ENCODE assay signal across 2 cellular contexts in the genomic region with DNA sequence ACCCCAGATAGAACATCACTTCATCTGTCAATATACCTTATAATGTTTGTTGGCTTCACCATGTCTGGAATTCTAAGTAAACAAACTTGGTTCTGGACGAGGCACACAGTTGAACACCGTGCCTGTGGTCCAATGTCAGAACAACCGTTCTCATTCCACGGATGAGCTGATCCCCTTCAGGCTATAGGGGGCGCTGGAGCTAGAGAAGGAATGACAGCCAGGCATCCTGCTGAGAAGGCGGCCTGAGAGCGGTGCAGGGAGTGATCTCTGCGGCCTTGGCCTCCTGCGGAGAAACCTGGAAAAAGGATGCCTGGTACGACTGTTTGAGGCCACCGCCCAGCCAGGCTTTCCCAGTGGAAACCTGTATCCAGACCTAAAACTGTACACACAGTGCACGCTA.
TF ChIP-seq lines count a peak whose summit lies in the region.

No MANE protein-coding gene starts in this region.

TF ChIP-seq in SK-N-SH, 30 proteins besides CTCF, POLR2A, EP300 and RAD21 (continued from another document):
- TF ChIP-seq USF1 (IDR thresholded peaks at IDR 0.05; ENCODE audit: borderline replicate concordance, low read depth) (no peak), TEAD4 (IDR thresholded peaks at IDR 0.05; ENCODE audit: borderline replicate concordance, insufficient read depth) (no peak), RXRA (IDR thresholded peaks at IDR 0.05; ENCODE audit: borderline replicate concordance, low read depth) (no peak), IRF3 (IDR thresholded peaks at IDR 0.05; ENCODE audit: low read depth, low read length) (no peak), CHD2 (IDR thresholded peaks at IDR 0.05; ENCODE audit: low read length, partially characterized antibody) (no peak), GABPA (IDR thresholded peaks at IDR 0.05; ENCODE audit: low read depth) (no peak), POLR2AphosphoS5 (IDR thresholded peaks at IDR 0.05; ENCODE audit: low read depth, low read length) (no peak), MXI1 (IDR thresholded peaks at IDR 0.05; ENCODE audit: low read depth, low read length) (no peak), TCF12 (IDR thresholded peaks at IDR 0.05) (no peak), NRF1 (IDR thresholded peaks at IDR 0.05; ENCODE audit: low read depth, low read length) (no peak)
- TF ChIP-seq, protein P1, sequence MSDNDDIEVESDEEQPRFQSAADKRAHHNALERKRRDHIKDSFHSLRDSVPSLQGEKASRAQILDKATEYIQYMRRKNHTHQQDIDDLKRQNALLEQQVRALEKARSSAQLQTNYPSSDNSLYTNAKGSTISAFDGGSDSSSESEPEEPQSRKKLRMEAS (IDR thresholded peaks at IDR 0.05; ENCODE audit: low read depth) = no peak
- TF ChIP-seq, protein P2, sequence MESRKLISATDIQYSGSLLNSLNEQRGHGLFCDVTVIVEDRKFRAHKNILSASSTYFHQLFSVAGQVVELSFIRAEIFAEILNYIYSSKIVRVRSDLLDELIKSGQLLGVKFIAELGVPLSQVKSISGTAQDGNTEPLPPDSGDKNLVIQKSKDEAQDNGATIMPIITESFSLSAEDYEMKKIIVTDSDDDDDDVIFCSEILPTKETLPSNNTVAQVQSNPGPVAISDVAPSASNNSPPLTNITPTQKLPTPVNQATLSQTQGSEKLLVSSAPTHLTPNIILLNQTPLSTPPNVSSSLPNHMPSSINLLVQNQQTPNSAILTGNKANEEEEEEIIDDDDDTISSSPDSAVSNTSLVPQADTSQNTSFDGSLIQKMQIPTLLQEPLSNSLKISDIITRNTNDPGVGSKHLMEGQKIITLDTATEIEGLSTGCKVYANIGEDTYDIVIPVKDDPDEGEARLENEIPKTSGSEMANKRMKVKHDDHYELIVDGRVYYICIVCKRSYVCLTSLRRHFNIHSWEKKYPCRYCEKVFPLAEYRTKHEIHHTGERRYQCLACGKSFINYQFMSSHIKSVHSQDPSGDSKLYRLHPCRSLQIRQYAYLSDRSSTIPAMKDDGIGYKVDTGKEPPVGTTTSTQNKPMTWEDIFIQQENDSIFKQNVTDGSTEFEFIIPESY (IDR thresholded peaks at IDR 0.05; ENCODE audit: borderline replicate concordance, low read depth) = no peak

TF ChIP-seq in SK-N-SH treated with all-trans-retinoic acid at 6 μM for 48 hours, 23 proteins besides CTCF, POLR2A, EP300 and RAD21 (continued from another document):
- TF ChIP-seq, protein P3, sequence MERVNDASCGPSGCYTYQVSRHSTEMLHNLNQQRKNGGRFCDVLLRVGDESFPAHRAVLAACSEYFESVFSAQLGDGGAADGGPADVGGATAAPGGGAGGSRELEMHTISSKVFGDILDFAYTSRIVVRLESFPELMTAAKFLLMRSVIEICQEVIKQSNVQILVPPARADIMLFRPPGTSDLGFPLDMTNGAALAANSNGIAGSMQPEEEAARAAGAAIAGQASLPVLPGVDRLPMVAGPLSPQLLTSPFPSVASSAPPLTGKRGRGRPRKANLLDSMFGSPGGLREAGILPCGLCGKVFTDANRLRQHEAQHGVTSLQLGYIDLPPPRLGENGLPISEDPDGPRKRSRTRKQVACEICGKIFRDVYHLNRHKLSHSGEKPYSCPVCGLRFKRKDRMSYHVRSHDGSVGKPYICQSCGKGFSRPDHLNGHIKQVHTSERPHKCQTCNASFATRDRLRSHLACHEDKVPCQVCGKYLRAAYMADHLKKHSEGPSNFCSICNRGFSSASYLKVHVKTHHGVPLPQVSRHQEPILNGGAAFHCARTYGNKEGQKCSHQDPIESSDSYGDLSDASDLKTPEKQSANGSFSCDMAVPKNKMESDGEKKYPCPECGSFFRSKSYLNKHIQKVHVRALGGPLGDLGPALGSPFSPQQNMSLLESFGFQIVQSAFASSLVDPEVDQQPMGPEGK (CRISPR knock-in tag; IDR thresholded peaks at IDR 0.05; ENCODE audit: borderline replicate concordance) = no peak
- no peak for TF ChIP-seq RARB (CRISPR knock-in tag; IDR thresholded peaks at IDR 0.05)
- TF ChIP-seq ZFP30 (CRISPR knock-in tag; IDR thresholded peaks at IDR 0.05) = no peak
- no peak for TF ChIP-seq ZNF8 (CRISPR knock-in tag; IDR thresholded peaks at IDR 0.05)
- TF ChIP-seq CSDC2 (CRISPR knock-in tag; IDR thresholded peaks at IDR 0.05) = no peak
- TF ChIP-seq, protein P4, sequence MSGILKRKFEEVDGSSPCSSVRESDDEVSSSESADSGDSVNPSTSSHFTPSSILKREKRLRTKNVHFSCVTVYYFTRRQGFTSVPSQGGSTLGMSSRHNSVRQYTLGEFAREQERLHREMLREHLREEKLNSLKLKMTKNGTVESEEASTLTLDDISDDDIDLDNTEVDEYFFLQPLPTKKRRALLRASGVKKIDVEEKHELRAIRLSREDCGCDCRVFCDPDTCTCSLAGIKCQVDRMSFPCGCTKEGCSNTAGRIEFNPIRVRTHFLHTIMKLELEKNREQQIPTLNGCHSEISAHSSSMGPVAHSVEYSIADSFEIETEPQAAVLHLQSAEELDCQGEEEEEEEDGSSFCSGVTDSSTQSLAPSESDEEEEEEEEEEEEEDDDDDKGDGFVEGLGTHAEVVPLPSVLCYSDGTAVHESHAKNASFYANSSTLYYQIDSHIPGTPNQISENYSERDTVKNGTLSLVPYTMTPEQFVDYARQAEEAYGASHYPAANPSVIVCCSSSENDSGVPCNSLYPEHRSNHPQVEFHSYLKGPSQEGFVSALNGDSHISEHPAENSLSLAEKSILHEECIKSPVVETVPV (CRISPR knock-in tag; IDR thresholded peaks at IDR 0.05) = no peak
- TF ChIP-seq, protein P5, sequence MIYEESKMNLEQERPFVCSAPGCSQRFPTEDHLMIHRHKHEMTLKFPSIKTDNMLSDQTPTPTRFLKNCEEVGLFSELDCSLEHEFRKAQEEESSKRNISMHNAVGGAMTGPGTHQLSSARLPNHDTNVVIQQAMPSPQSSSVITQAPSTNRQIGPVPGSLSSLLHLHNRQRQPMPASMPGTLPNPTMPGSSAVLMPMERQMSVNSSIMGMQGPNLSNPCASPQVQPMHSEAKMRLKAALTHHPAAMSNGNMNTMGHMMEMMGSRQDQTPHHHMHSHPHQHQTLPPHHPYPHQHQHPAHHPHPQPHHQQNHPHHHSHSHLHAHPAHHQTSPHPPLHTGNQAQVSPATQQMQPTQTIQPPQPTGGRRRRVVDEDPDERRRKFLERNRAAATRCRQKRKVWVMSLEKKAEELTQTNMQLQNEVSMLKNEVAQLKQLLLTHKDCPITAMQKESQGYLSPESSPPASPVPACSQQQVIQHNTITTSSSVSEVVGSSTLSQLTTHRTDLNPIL (CRISPR knock-in tag; IDR thresholded peaks at IDR 0.05; ENCODE audit: low read depth) = no peak
- TF ChIP-seq BACH2 (CRISPR knock-in tag; IDR thresholded peaks at IDR 0.05; ENCODE audit: borderline replicate concordance) = no peak
